ENCODE assay signal across 13 cellular contexts in genomic region chr1:106846656-106847055, GRCh38.
DNase-seq lines count a peak whose midpoint lies in the region; ATAC-seq and TF ChIP-seq lines count a peak whose summit lies in the region.
"Had no signal": no experiment of that assay in that cellular context is flagged by ENCODE, and none has a peak within 500 bp of the region (broad histone marks: within the 10 kb centered on the region; RNA-seq: fewer than 3 reads in every experiment).

No MANE protein-coding gene starts in this region.

- no peak for DNase-seq in KG1 (lab: John Stamatoyannopoulos, UW)
- DNase-seq in MM.1S = no peak
- no peak for DNase-seq in DMS79 (lab: John Stamatoyannopoulos, UW)
- DNase-seq in D341Med (ENCODE audit: low spot score) = no peak
- DNase-seq: hippocampal formation, NCI-H187 treated with DMSO at 0.1 percent for 48 hours had no signal

- no peak overlapping the region for H3K9ac ChIP-seq in MM.1S (ENCODE audit: low read length)

- H3K4me2 ChIP-seq in MM.1S (ENCODE audit: low read depth, low read length) = no peak overlapping the region

- H3K4me3 ChIP-seq in MM.1S (ENCODE audit: low read length) = no peak overlapping the region
- H3K4me3 ChIP-seq: cardiac muscle cell, SJSA1 had no signal

- H3K79me2 ChIP-seq in MM.1S (ENCODE audit: low read length) = no peaks in the 10 kb centered on the region

- no peak overlapping the region for H3K27ac ChIP-seq in MM.1S (ENCODE audit: low read length)
- H3K27ac ChIP-seq: cardiac muscle cell, SJSA1 had no signal

- no peak overlapping the region for H2AFZ ChIP-seq in MM.1S (ENCODE audit: low read length)

- H3K9me2 ChIP-seq in MM.1S (replicated peaks; ENCODE audit: insufficient read depth, low read length) = no peaks in the 10 kb centered on the region

- no peaks in the 10 kb centered on the region for H3K4me1 ChIP-seq in MM.1S (ENCODE audit: low read length)
- H3K4me1 ChIP-seq: SJSA1 had no signal

- no peaks in the 10 kb centered on the region for H3F3A ChIP-seq in MM.1S (ENCODE audit: insufficient read depth, low read length)

- no peaks in the 10 kb centered on the region for H3K36me3 ChIP-seq in MM.1S (replicated peaks; ENCODE audit: insufficient read depth, low read length)
- H3K36me3 ChIP-seq: cardiac muscle cell, SJSA1 had no signal

- H3K9me3 ChIP-seq in MM.1S (replicated peaks; ENCODE audit: insufficient read depth, low read length) = no peaks in the 10 kb centered on the region

- ATAC-seq in GM18511 (IDR thresholded peaks at IDR 0.05; ENCODE audit: unreplicated experiment) = peak; percentile 98
- ATAC-seq in GM19468 (IDR thresholded peaks at IDR 0.05; ENCODE audit: extremely low read depth, unreplicated experiment) = peak; percentile 96
- peak; percentile 67 for ATAC-seq in HG02870 (IDR thresholded peaks at IDR 0.05; ENCODE audit: unreplicated experiment)
- ATAC-seq in HG03460 (IDR thresholded peaks at IDR 0.05; ENCODE audit: unreplicated experiment) = peak; percentile 97
- ATAC-seq: sciatic nerve had no signal

- H3K27me3 ChIP-seq in MM.1S (replicated peaks; ENCODE audit: insufficient read depth, low read length) = no peaks in the 10 kb centered on the region
- H3K27me3 ChIP-seq: cardiac muscle cell, SJSA1 had no signal

- H4K20me1 ChIP-seq in MM.1S (ENCODE audit: insufficient read depth, low read length) = no peaks in the 10 kb centered on the region

- no peak for TF ChIP-seq CTCF in MM.1S (IDR thresholded peaks at IDR 0.05; ENCODE audit: low read length)
